Comparison of ENCODE assay signal across 19 cellular contexts in the genomic region with DNA sequence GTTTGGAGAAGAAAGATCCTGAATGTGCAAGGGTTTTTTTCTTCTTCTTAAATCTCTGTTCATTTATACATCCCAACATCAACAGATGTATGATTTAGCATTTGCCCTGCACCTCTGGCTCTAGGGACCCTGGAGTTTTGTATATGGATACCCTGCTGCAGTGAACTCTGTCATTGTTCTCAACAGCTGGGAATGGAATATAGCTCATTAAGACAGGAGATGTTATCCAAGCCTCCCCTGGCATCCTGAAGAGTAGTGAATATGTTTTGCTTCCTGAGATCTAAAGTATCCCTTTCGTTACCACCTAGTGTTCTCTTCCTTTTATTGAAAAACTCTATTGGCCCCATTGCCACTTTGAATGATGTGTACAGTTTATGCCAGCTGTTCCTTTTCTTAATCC.
A peak's percentile ranks its signal among the peaks of the same experiment; 100 is the strongest.
DNase-seq lines count a peak whose midpoint lies in the region; ATAC-seq and TF ChIP-seq lines count a peak whose summit lies in the region.
"Had no signal": no experiment of that assay in that cellular context is flagged by ENCODE, and none has a peak within 500 bp of the region (broad histone marks: within the 10 kb centered on the region; RNA-seq: fewer than 3 reads in every experiment).

No MANE protein-coding gene starts in this region.

- H3K9me3 ChIP-seq in A673 (ENCODE audit: low read depth, low read length, poor library complexity, severe bottlenecking): no peaks in the 10 kb centered on the region
- H3K9me3 ChIP-seq in osteoblast (ENCODE audit: low read depth, low read length): no peaks in the 10 kb centered on the region
- H3K9me3 ChIP-seq: Peyer's patch had no signal

- DNase-seq in DMS79 treated with DMSO at 0.1 percent for 48 hours (lab: John Stamatoyannopoulos, UW) (peak; percentile 61), DMS79 (lab: John Stamatoyannopoulos, UW) (no peak), A673 (ENCODE audit: low spot score) (peak; percentile 30), NCI-H187 treated with DMSO at 0.1 percent for 48 hours (lab: John Stamatoyannopoulos, UW) (peak; percentile 18), left kidney (ENCODE audit: low read depth, low spot score) (peak; percentile 49), osteoblast (ENCODE audit: insufficient read length, low spot score, missing footprints) (no peak)
- DNase-seq: GDM1; IMR-90; NCI-H1105; NCI-H1694; NCI-H2081 treated with DMSO at 0.1 percent for 48 hours; NCI-H2227 treated with DMSO at 0.1 percent for 48 hours; NK-92 treated with Interleukin-12 subunit alpha and Interleukin-12 subunit beta, amount 100 ng/mL, for 24 hours; Peyer's patch; T-helper 9 cell had no signal

- H3K79me2 ChIP-seq in osteoblast (ENCODE audit: insufficient read depth, low read length): no peaks in the 10 kb centered on the region

- H3K27ac ChIP-seq in A673 (ENCODE audit: low read depth, low read length, poor library complexity, severe bottlenecking): no peak overlapping the region
- H3K27ac ChIP-seq in osteoblast (ENCODE audit: low read depth, low read length): no peak overlapping the region
- H3K27ac ChIP-seq: C4-2B, KMS-11, Peyer's patch had no signal

- ATAC-seq in GM19035 (IDR thresholded peaks at IDR 0.05; ENCODE audit: unreplicated experiment): no peak
- ATAC-seq: HCT116 had no signal

- intact Hi-C loops in A673 (cut with micrococcal nuclease; ENCODE audit: unreplicated experiment): no loop called here

- H3K27me3 ChIP-seq in A673 (replicated peaks; ENCODE audit: insufficient read depth, low read depth, low read length, poor library complexity): no peaks in the 10 kb centered on the region
- no peaks in the 10 kb centered on the region for H3K27me3 ChIP-seq in osteoblast (ENCODE audit: insufficient read depth, low read length)
- H3K27me3 ChIP-seq: Peyer's patch had no signal

- H3K36me3 ChIP-seq in A673 (ENCODE audit: insufficient read depth, low read length, poor library complexity, severe bottlenecking) (no peaks in the 10 kb centered on the region), osteoblast (ENCODE audit: insufficient read depth, low read length) (no peaks in the 10 kb centered on the region)
- H3K36me3 ChIP-seq: Peyer's patch had no signal

- POLR2A ChIA-PET in A673 (lab: Charles Lee; ENCODE audit: low non-redundant PET): no interaction called here

- no peak overlapping the region for H3K4me2 ChIP-seq in osteoblast (ENCODE audit: insufficient read depth, low read length)
- H3K4me2 ChIP-seq: KMS-11 had no signal

- no TSS peak for BruUV-seq in A673 (replicated peaks; lab: Mats Ljungman, UMichigan)

- no peak overlapping the region for H3K4me3 ChIP-seq in A673 (ENCODE audit: low read depth, low read length, poor library complexity, severe bottlenecking)
- H3K4me3 ChIP-seq in osteoblast (ENCODE audit: insufficient read depth, low read length): no peak overlapping the region
- H3K4me3 ChIP-seq: Peyer's patch had no signal

- H4K20me1 ChIP-seq in osteoblast (ENCODE audit: insufficient read depth, low read length): no peaks in the 10 kb centered on the region

- TF ChIP-seq CTCF in A673 (conservative IDR thresholded peaks at IDR 0.05; ENCODE audit: low read depth, low read length) (no peak), osteoblast (IDR thresholded peaks at IDR 0.05; ENCODE audit: extremely low read depth, low read depth, low read length) (no peak)

- CTCF ChIA-PET in A673 (lab: Charles Lee): no interaction called here

- H3K4me1 ChIP-seq in A673 (ENCODE audit: insufficient read depth, low read length, poor library complexity, severe bottlenecking): peaks cover 3% of the 10 kb centered on the region
- peaks cover 8% of the 10 kb centered on the region for H3K4me1 ChIP-seq in osteoblast (ENCODE audit: insufficient read depth, low read length)
- H3K4me1 ChIP-seq: Peyer's patch had no signal

- no peak overlapping the region for H2AFZ ChIP-seq in osteoblast (ENCODE audit: low read length)

Comparison
In these comparisons a context has a peak if more than half of its experiments do, and no peak if none do; other contexts are left out.
1. DNase-seq: peak in DMS79 treated with DMSO at 0.1 percent for 48 hours (single experiment), A673 (single experiment), NCI-H187 treated with DMSO at 0.1 percent for 48 hours (single experiment) and left kidney (single experiment); none in DMS79 (single experiment) and osteoblast (single experiment).